1 cellular context compared by ENCODE assay signal in the genomic region with DNA sequence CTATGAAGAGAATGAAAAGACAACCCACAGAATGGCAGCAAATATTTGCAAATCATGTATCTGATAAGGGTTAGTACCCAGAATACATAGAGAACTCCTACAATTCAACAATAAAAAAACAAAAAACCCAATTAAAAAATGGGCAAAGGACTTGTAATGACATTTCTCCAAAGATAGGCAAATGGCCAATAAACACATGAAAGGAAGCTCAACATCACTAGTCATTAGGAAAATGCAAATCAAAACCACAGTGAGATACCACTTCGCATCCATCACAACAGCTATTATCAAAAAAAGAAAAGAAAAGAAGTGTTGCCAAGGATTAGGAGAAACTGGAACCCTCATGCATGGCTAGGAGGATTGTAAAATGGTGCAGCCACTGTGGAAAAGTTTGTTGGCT.
TF ChIP-seq lines count a peak whose summit lies in the region.

No MANE protein-coding gene starts in this region.

TF ChIP-seq in endothelial cell of umbilical vein, 7 proteins besides CTCF, POLR2A, EP300 and RAD21:
- TF ChIP-seq POLR2AphosphoS5 (IDR thresholded peaks at IDR 0.05; ENCODE audit: insufficient read depth, low read depth, low read length) (no peak), JUN (IDR thresholded peaks at IDR 0.05; ENCODE audit: borderline replicate concordance, insufficient read depth, insufficient read length, low read depth) (no peak), GATA2 (IDR thresholded peaks at IDR 0.05; ENCODE audit: insufficient read depth, insufficient read length, low read depth, low read length) (no peak), EZH2 (IDR thresholded peaks at IDR 0.05; ENCODE audit: borderline replicate concordance, low read depth, low read length, severe bottlenecking) (no peak), FOS (IDR thresholded peaks at IDR 0.05; ENCODE audit: borderline replicate concordance, insufficient read depth, low read length) (no peak), MYC (IDR thresholded peaks at IDR 0.05; ENCODE audit: low read depth, low read length) (no peak)
- TF ChIP-seq, protein P1, sequence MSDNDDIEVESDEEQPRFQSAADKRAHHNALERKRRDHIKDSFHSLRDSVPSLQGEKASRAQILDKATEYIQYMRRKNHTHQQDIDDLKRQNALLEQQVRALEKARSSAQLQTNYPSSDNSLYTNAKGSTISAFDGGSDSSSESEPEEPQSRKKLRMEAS (IDR thresholded peaks at IDR 0.05; ENCODE audit: insufficient read depth, insufficient read length), result no peak
